Comparison of ENCODE assay signal across 15 cellular contexts in genomic region chr21:45736705-45737484, GRCh38.
A peak's percentile ranks its signal among the peaks of the same experiment; 100 is the strongest.
DNase-seq lines count a peak whose midpoint lies in the region; ATAC-seq and TF ChIP-seq lines count a peak whose summit lies in the region.
"Had no signal": no experiment of that assay in that cellular context is flagged by ENCODE, and none has a peak within 500 bp of the region (broad histone marks: within the 10 kb centered on the region; RNA-seq: fewer than 3 reads in every experiment).

No MANE protein-coding gene starts in this region.

- peaks cover 0 to 4% (median 0%) of the 10 kb centered on the region in 7 donors for H3K9me3 Mint-ChIP-seq in CD4-positive, CD25-positive, alpha-beta regulatory T cell
- H3K9me3 Mint-ChIP-seq in H9 = no peaks in the 10 kb centered on the region
- H3K9me3 Mint-ChIP-seq in stimulated activated memory B cell treated with anti-CD40 and anti-IgM and Interleukin-4, amounts not matched to agents 10 μg/mL and 1 μg/mL and 100 μg/mL, for 72 hours = peaks cover 2% of the 10 kb centered on the region

- H2BK12ac ChIP-seq in H9 (ENCODE audit: insufficient read length, low read depth, low read length) = no peak overlapping the region

- H3K9me3 ChIP-seq in CD4-positive, CD25-positive, alpha-beta regulatory T cell (ENCODE audit: control insufficient read depth in 2 of 2, low read length in 2 of 2) = no peaks in the 10 kb centered on the region
- H3K9me3 ChIP-seq in H9 (ENCODE audit: control insufficient read depth, low read depth, low read length) (no peaks in the 10 kb centered on the region), WERI-Rb-1 (ENCODE audit: severe bottlenecking) (no peaks in the 10 kb centered on the region), esophagus squamous epithelium (no peaks in the 10 kb centered on the region)
- H3K9me3 ChIP-seq: SJCRH30 had no signal

- H4K8ac ChIP-seq in H9 (replicated peaks; ENCODE audit: insufficient read length, low read depth, low read length) = no peak overlapping the region

- no peak for TF ChIP-seq CTCF in H9 (conservative IDR thresholded peaks at IDR 0.05)
- TF ChIP-seq CTCF in WERI-Rb-1 (IDR thresholded peaks at IDR 0.05; ENCODE audit: low read depth, low read length) = no peak
- TF ChIP-seq CTCF in esophagus squamous epithelium (IDR thresholded peaks at IDR 0.05) = no peak

- no peak overlapping the region for H4K5ac ChIP-seq in H9 (ENCODE audit: insufficient read length, low read depth, low read length)

- no peak overlapping the region for H3K23ac ChIP-seq in H9 (ENCODE audit: insufficient read length, low read depth, low read length)

- H3K27me3 Mint-ChIP-seq in CD4-positive, CD25-positive, alpha-beta regulatory T cell = peaks cover 4% of the 10 kb centered on the region
- no peaks in the 10 kb centered on the region for H3K27me3 Mint-ChIP-seq in H9 (ENCODE audit: low read depth)
- H3K27me3 Mint-ChIP-seq in stimulated activated memory B cell treated with anti-CD40 and anti-IgM and Interleukin-4, amounts not matched to agents 10 μg/mL and 1 μg/mL and 100 μg/mL, for 72 hours = peaks cover 23% of the 10 kb centered on the region

- H3K4me3 Mint-ChIP-seq in CD4-positive, CD25-positive, alpha-beta regulatory T cell = no peak overlapping the region
- no peak overlapping the region for H3K4me3 Mint-ChIP-seq in H9
- no peak overlapping the region for H3K4me3 Mint-ChIP-seq in stimulated activated memory B cell treated with anti-CD40 and anti-IgM and Interleukin-4, amounts not matched to agents 10 μg/mL and 1 μg/mL and 100 μg/mL, for 72 hours
- H3K4me3 Mint-ChIP-seq: CD8-positive, alpha-beta memory T cell had no signal

- H3K79me2 ChIP-seq in H9 (ENCODE audit: insufficient read depth, low read length) = no peaks in the 10 kb centered on the region

- no peaks in the 10 kb centered on the region for H3K23me2 ChIP-seq in H9 (ENCODE audit: insufficient read length, low read depth, low read length, poor library complexity, severe bottlenecking)

- no peak overlapping the region for H3K4me3 ChIP-seq in CD4-positive, CD25-positive, alpha-beta regulatory T cell (ENCODE audit: low read depth, low read length)
- H3K4me3 ChIP-seq in WERI-Rb-1 (ENCODE audit: low read depth, low read length) = no peak overlapping the region
- no peak overlapping the region for H3K4me3 ChIP-seq in esophagus squamous epithelium
- H3K4me3 ChIP-seq: SJCRH30 had no signal

- no peak overlapping the region for H3K18ac ChIP-seq in H9 (ENCODE audit: insufficient read length, low read depth, low read length)

- no peak overlapping the region for H3K4me2 ChIP-seq in H9 (ENCODE audit: insufficient read depth, insufficient read length, low read length)

- no peaks in the 10 kb centered on the region for H4K20me1 ChIP-seq in H9 (ENCODE audit: control insufficient read depth, insufficient read depth, insufficient read length)

- no peak overlapping the region for H2BK5ac ChIP-seq in H9 (ENCODE audit: insufficient read length, low read length)

- H2AFZ ChIP-seq in H9 (ENCODE audit: low read length) = no peak overlapping the region

- no peaks in the 10 kb centered on the region for H3K27me3 ChIP-seq in CD4-positive, CD25-positive, alpha-beta regulatory T cell (ENCODE audit: control insufficient read depth, insufficient read depth, low read length)
- H3K27me3 ChIP-seq in H9 (ENCODE audit: insufficient read depth, low read length) (no peaks in the 10 kb centered on the region; the same call in 1 of the 2 replicates), WERI-Rb-1 (ENCODE audit: insufficient read depth, low read depth, severe bottlenecking) (no peaks in the 10 kb centered on the region), esophagus squamous epithelium (peaks cover 0 to 38% (median 0%) of the 10 kb centered on the region in 4 donors)
- H3K27me3 ChIP-seq: SJCRH30 had no signal

- H3T11ph ChIP-seq in H9 (ENCODE audit: low read length) = no peak overlapping the region

- intact Hi-C loops in esophagus squamous epithelium (cut with DNase I) = no loop called here

- no peak overlapping the region for H3K27ac ChIP-seq in CD4-positive, CD25-positive, alpha-beta regulatory T cell (ENCODE audit: insufficient read depth, low read length, poor library complexity, severe bottlenecking)
- H3K27ac ChIP-seq in H9 (ENCODE audit: insufficient read length, low read depth, low read length) (no peak overlapping the region), WERI-Rb-1 (peak overlapping the region; percentile 26), esophagus squamous epithelium (no peak overlapping the region)
- H3K27ac ChIP-seq: SJCRH30 had no signal

- H3K36me3 ChIP-seq in CD4-positive, CD25-positive, alpha-beta regulatory T cell (ENCODE audit: control insufficient read depth, insufficient read depth, low read length) = no peaks in the 10 kb centered on the region
- no peaks in the 10 kb centered on the region; the same call in 1 of the 2 replicates for H3K36me3 ChIP-seq in WERI-Rb-1
- no peaks in the 10 kb centered on the region for H3K36me3 ChIP-seq in esophagus squamous epithelium
- H3K36me3 ChIP-seq: SJCRH30 had no signal

- no peak overlapping the region for H4K91ac ChIP-seq in H9 (ENCODE audit: insufficient read length, low read depth, low read length)

- H3K56ac ChIP-seq in H9 (ENCODE audit: insufficient read length, low read depth, low read length) = no peak overlapping the region

- peaks cover 0 to 14% (median 1%) of the 10 kb centered on the region in 4 donors for H3K4me1 Mint-ChIP-seq in CD4-positive, CD25-positive, alpha-beta regulatory T cell
- H3K4me1 Mint-ChIP-seq in H9 = no peaks in the 10 kb centered on the region
- no peaks in the 10 kb centered on the region for H3K4me1 Mint-ChIP-seq in stimulated activated memory B cell treated with anti-CD40 and anti-IgM and Interleukin-4, amounts not matched to agents 10 μg/mL and 1 μg/mL and 100 μg/mL, for 72 hours

- no peak overlapping the region for H3K9ac ChIP-seq in H9 (ENCODE audit: extremely low read depth, insufficient read length, low read length)

- no peaks in the 10 kb centered on the region for H3K36me3 Mint-ChIP-seq in CD4-positive, CD25-positive, alpha-beta regulatory T cell
- H3K36me3 Mint-ChIP-seq in H9 (ENCODE audit: insufficient read depth in 1 of 3, low read depth in 3 of 3) = no peaks in the 10 kb centered on the region
- H3K36me3 Mint-ChIP-seq in stimulated activated memory B cell treated with anti-CD40 and anti-IgM and Interleukin-4, amounts not matched to agents 10 μg/mL and 1 μg/mL and 100 μg/mL, for 72 hours = peaks cover 7% of the 10 kb centered on the region

- peak overlapping the region in 2 of 3 donors; percentile 31 to 75 for H3K27ac Mint-ChIP-seq in CD4-positive, CD25-positive, alpha-beta regulatory T cell
- H3K27ac Mint-ChIP-seq in H9 = peak overlapping the region in 2 of 3 experiments; percentile 49 to 82; a peak in 2 of 7 replicates
- no peak overlapping the region for H3K27ac Mint-ChIP-seq in stimulated activated memory B cell treated with anti-CD40 and anti-IgM and Interleukin-4, amounts not matched to agents 10 μg/mL and 1 μg/mL and 100 μg/mL, for 72 hours
- H3K27ac Mint-ChIP-seq: CD8-positive, alpha-beta memory T cell had no signal

- peaks cover 7% of the 10 kb centered on the region for H3K4me1 ChIP-seq in CD4-positive, CD25-positive, alpha-beta regulatory T cell (ENCODE audit: control insufficient read depth, insufficient read depth, low read length, poor library complexity, severe bottlenecking)
- H3K4me1 ChIP-seq in H9 (ENCODE audit: insufficient read depth, low read length) = no peaks in the 10 kb centered on the region
- peaks cover 0 to 7% (median 0%) of the 10 kb centered on the region in 3 donors for H3K4me1 ChIP-seq in esophagus squamous epithelium
- H3K4me1 ChIP-seq: SJCRH30 had no signal

- H3K4ac ChIP-seq in H9 (ENCODE audit: low read depth, low read length) = no peak overlapping the region

- TF ChIP-seq POLR2A in esophagus squamous epithelium (IDR thresholded peaks at IDR 0.05) = no peak

- no peaks in the 10 kb centered on the region for H3K79me1 ChIP-seq in H9 (ENCODE audit: insufficient read depth, low read depth, low read length, poor library complexity, severe bottlenecking)

- DNase-seq in CD4-positive, CD25-positive, alpha-beta regulatory T cell = no peak
- DNase-seq in H9 = no peak
- peak; percentile 46 for DNase-seq in WERI-Rb-1
- DNase-seq in left kidney (ENCODE audit: low read depth, low spot score) = peak; percentile 26
- no peak for DNase-seq in dermis blood vessel endothelial cell
- DNase-seq in esophagus squamous epithelium (lab: John Stamatoyannopoulos, UW) = no peak
- DNase-seq in EL = no peak
- DNase-seq: ACHN; CD8-positive, alpha-beta memory T cell; HCEC 1CT; NCI-H187 treated with DMSO at 0.1 percent for 48 hours; NCI-H748 treated with DMSO at 0.1 percent for 48 hours; PC-3; SJCRH30 had no signal

- no peak overlapping the region for H2BK20ac ChIP-seq in H9 (ENCODE audit: low read depth, low read length, poor library complexity, severe bottlenecking)

- H2BK15ac ChIP-seq in H9 (ENCODE audit: low read depth, low read length) = no peak overlapping the region

- H3K14ac ChIP-seq in H9 (ENCODE audit: insufficient read depth, low read length) = no peak overlapping the region; the same call in 1 of the 2 replicates

- WGBS in H9 (ENCODE audit: extremely low coverage, insufficient read length, low lambda C conversion rate) = no CpG with 5 or more reads among the region's 17 CpGs
- WGBS in esophagus squamous epithelium, 2 donors = 39 to 50% methylated on average over 15 to 17 of the region's 17 CpGs

- H2AK5ac ChIP-seq in H9 (ENCODE audit: insufficient read length, low read length) = no peak overlapping the region

- no peak for ATAC-seq in CD4-positive, CD25-positive, alpha-beta regulatory T cell (ENCODE audit: low read depth in 2 of 2)
- no peak for ATAC-seq in stimulated activated memory B cell treated with anti-CD40 and anti-IgM and Interleukin-4, amounts not matched to agents 10 μg/mL and 1 μg/mL and 100 μg/mL, for 72 hours
- ATAC-seq: PC-3 had no signal

- H2BK120ac ChIP-seq in H9 (ENCODE audit: low read depth, low read length, poor library complexity, severe bottlenecking) = no peak overlapping the region

Comparison
In these comparisons a context has a peak if more than half of its experiments do, and no peak if none do; other contexts are left out.
1. DNase-seq: peak in WERI-Rb-1 (single experiment) and left kidney (single experiment); none in CD4-positive, CD25-positive, alpha-beta regulatory T cell (0 of 3), H9 (single experiment), dermis blood vessel endothelial cell (single experiment), esophagus squamous epithelium (single experiment) and EL (single experiment).